ENCODE assay signal across 8 cellular contexts in the genomic region with DNA sequence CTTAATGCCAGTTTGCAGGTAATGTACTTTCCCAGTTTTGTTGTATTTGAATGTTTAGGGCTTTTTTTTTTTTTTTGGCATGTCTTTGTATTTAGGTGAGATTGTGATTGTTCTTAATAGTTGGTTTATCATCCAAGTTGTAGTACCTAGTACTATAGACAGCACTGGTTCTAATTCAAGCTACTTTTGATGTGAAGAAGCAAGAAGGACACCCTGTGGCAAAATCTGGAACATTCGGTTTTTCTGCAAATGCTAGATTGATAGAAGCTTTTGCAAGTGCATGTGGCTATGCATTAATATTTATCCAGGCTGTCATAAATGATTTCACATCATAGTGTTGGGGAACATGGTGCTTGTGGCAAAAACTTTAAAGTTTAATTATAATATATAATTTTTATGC.
DNase-seq lines count a peak whose midpoint lies in the region; ATAC-seq and TF ChIP-seq lines count a peak whose summit lies in the region.

No MANE protein-coding gene starts in this region.

- CTCF ChIA-PET in HEK293T (lab: Yijun Ruan, JAX) (interaction anchor here (0.9 to 1.2 kb wide), 4 partner anchors 10 to 245 kb away, joined by 3 to 6 read pairs (median 3); no protein-coding TSS in a partner anchor), RWPE1 (lab: Yijun Ruan, JAX) (interaction anchor here (0.6 kb wide), 2 partner anchors 261 to 561 kb away, joined by 3 read pairs; no protein-coding TSS in a partner anchor)

- TF ChIP-seq CTCF in colonic mucosa (IDR thresholded peaks at IDR 0.05), result no peak
- no peak for TF ChIP-seq CTCF in RWPE1 (conservative IDR thresholded peaks at IDR 0.05; ENCODE audit: low read depth)

- no peaks in the 10 kb centered on the region for H3K27me3 Mint-ChIP-seq in stimulated activated memory B cell treated with anti-CD40 and anti-IgM and Interleukin-4, amounts not matched to agents 10 μg/mL and 1 μg/mL and 100 μg/mL, for 72 hours

- DNase-seq in ACHN (peak; percentile 80), HEK293T (ENCODE audit: extremely low spot score) (peak; percentile 12), NCI-H774 (lab: John Stamatoyannopoulos, UW) (peak; percentile 33), fibroblast of peridontal ligament (ENCODE audit: extremely low read depth) (peak; percentile 44), colonic mucosa (no peak), NCI-H2196 treated with DMSO at 0.1 percent for 48 hours (lab: John Stamatoyannopoulos, UW; ENCODE audit: unreplicated experiment) (no peak), RWPE1 (ENCODE audit: low spot score) (no peak)

- H3K9me3 Mint-ChIP-seq in stimulated activated memory B cell treated with anti-CD40 and anti-IgM and Interleukin-4, amounts not matched to agents 10 μg/mL and 1 μg/mL and 100 μg/mL, for 72 hours, result no peaks in the 10 kb centered on the region

- no peak overlapping the region for H3K4me3 Mint-ChIP-seq in stimulated activated memory B cell treated with anti-CD40 and anti-IgM and Interleukin-4, amounts not matched to agents 10 μg/mL and 1 μg/mL and 100 μg/mL, for 72 hours

- no peaks in the 10 kb centered on the region for H3K4me1 Mint-ChIP-seq in stimulated activated memory B cell treated with anti-CD40 and anti-IgM and Interleukin-4, amounts not matched to agents 10 μg/mL and 1 μg/mL and 100 μg/mL, for 72 hours

- H3K9ac ChIP-seq in colonic mucosa (ENCODE audit: low read depth in 2 of 2, low read length in 2 of 2), result no peak overlapping the region

- POLR2A ChIA-PET in HEK293T (lab: Yijun Ruan, JAX), result interaction anchor here (0.5 to 0.6 kb wide), 2 partner anchors 568 to 579 kb away, joined by 3 to 4 read pairs; no protein-coding TSS in a partner anchor
- POLR2A ChIA-PET in RWPE1 (lab: Yijun Ruan, JAX; ENCODE audit: low non-redundant PET), result no interaction called here

- H3K4me1 ChIP-seq in colonic mucosa, result no peaks in the 10 kb centered on the region

- no peak overlapping the region for H3K4me3 ChIP-seq in colonic mucosa

- no peak overlapping the region for H3K27ac Mint-ChIP-seq in stimulated activated memory B cell treated with anti-CD40 and anti-IgM and Interleukin-4, amounts not matched to agents 10 μg/mL and 1 μg/mL and 100 μg/mL, for 72 hours

- in situ Hi-C loops in ACHN (cut with HindIII; ENCODE audit: low pct_ligation_motif_present, low pct_unique_long_range_greater_than_20kb, low sequenced_read_pairs), result loop anchor here (25.0 kb wide), 1 partner anchor 251 kb away; a partner anchor contains a TSS

- no peaks in the 10 kb centered on the region for H3K36me3 Mint-ChIP-seq in stimulated activated memory B cell treated with anti-CD40 and anti-IgM and Interleukin-4, amounts not matched to agents 10 μg/mL and 1 μg/mL and 100 μg/mL, for 72 hours

- intact Hi-C loops in colonic mucosa (cut with DNase I), result no loop called here

- H3K27ac ChIP-seq in colonic mucosa (no peak overlapping the region), RWPE1 (no peak overlapping the region)

- no peaks in the 10 kb centered on the region for H3K9me3 ChIP-seq in colonic mucosa

- no peaks in the 10 kb centered on the region for H3K27me3 ChIP-seq in colonic mucosa

- no peaks in the 10 kb centered on the region for H3K36me3 ChIP-seq in colonic mucosa

- no peak for ATAC-seq in stimulated activated memory B cell treated with anti-CD40 and anti-IgM and Interleukin-4, amounts not matched to agents 10 μg/mL and 1 μg/mL and 100 μg/mL, for 72 hours

TF ChIP-seq in HEK293T, 16 proteins besides CTCF, POLR2A, EP300 and RAD21:
- TF ChIP-seq ELF4 (IDR thresholded peaks at IDR 0.05) (no peak), NFRKB (IDR thresholded peaks at IDR 0.05) (no peak), ARNT (IDR thresholded peaks at IDR 0.05) (no peak), SP1 (IDR thresholded peaks at IDR 0.05) (no peak), HDGF (IDR thresholded peaks at IDR 0.05; ENCODE audit: borderline replicate concordance) (no peak), FOXA1 (IDR thresholded peaks at IDR 0.05) (no peak), FOXM1 (IDR thresholded peaks at IDR 0.05; ENCODE audit: borderline replicate concordance) (no peak)
- TF ChIP-seq, protein P1, sequence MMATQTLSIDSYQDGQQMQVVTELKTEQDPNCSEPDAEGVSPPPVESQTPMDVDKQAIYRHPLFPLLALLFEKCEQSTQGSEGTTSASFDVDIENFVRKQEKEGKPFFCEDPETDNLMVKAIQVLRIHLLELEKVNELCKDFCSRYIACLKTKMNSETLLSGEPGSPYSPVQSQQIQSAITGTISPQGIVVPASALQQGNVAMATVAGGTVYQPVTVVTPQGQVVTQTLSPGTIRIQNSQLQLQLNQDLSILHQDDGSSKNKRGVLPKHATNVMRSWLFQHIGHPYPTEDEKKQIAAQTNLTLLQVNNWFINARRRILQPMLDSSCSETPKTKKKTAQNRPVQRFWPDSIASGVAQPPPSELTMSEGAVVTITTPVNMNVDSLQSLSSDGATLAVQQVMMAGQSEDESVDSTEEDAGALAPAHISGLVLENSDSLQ (IDR thresholded peaks at IDR 0.05), result no peak
TF ChIP-seq in HEK293T: peak in this region for 0.

Comparison
In these comparisons a context has a peak if more than half of its experiments do, and no peak if none do; other contexts are left out.
1. DNase-seq: peak in ACHN (single experiment), HEK293T (single experiment), NCI-H774 (single experiment) and fibroblast of peridontal ligament (single experiment); none in colonic mucosa (single experiment), NCI-H2196 treated with DMSO at 0.1 percent for 48 hours (single experiment) and RWPE1 (single experiment).